In the genomic region with DNA sequence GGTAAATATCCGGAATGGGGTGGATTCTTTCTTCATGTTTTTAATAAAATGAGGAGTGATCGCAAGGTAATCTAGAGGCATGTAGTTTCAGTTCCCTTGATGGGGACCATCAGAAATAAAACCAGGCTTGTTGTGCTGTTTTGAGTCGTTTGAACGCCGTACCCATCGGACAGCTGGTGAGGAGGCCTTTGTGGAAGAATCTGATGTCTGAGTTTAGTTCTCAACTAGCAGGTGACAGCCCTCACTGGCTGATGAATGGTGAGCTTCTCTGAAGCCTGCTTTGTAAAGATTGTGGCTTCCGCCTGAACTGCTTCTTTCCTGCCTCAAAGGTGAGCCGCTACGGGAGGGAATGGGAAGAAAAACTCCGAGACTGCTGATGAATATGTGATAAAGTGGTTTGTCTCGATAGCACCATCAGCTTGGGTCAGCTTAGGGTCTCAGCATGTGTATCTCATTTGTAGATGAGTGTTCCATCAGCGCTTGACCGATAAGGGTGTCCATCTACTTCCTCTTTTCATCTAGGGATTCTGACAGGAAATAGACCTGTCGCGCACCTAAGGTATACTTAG, we compare ENCODE assay signal across 8 cellular contexts. TPM values are rescaled to one million over a fixed set of nuclear protein-coding genes. Genes with fewer than 3 reads are reported as not detected.
A peak's percentile ranks its signal among the peaks of the same experiment; 100 is the strongest.
DNase-seq lines count a peak whose midpoint lies in the region; ATAC-seq and TF ChIP-seq lines count a peak whose summit lies in the region.

No MANE protein-coding gene starts in this region.

- DNase-seq in NCI-H1417 (lab: John Stamatoyannopoulos, UW), result peak in 2 of 3 experiments; percentile 19 to 53
- DNase-seq in NCI-H1417 treated with DMSO at 0.1 percent for 48 hours (lab: John Stamatoyannopoulos, UW), result no peak
- DNase-seq in RWPE2 (ENCODE audit: low spot score), result no peak
- DNase-seq in brain microvascular endothelial cell, result no peak
- DNase-seq in medulla oblongata (ENCODE audit: extremely low spot score), result peak; percentile 35

- H3K9me3 ChIP-seq in RWPE2 (ENCODE audit: severe bottlenecking) (no peaks in the 10 kb centered on the region), thymus (ENCODE audit: control insufficient read depth) (peaks cover 1% of the 10 kb centered on the region)

- TF ChIP-seq CTCF in RWPE2 (IDR thresholded peaks at IDR 0.05; ENCODE audit: poor library complexity, severe bottlenecking) (no peak), brain microvascular endothelial cell (IDR thresholded peaks at IDR 0.05; ENCODE audit: low read depth, low read length, missing control alignments) (no peak)

- peak overlapping the region; percentile 96 for H3K4me3 ChIP-seq in RWPE2 (ENCODE audit: severe bottlenecking)
- H3K4me3 ChIP-seq in brain microvascular endothelial cell (ENCODE audit: low read depth, low read length), result peak overlapping the region; percentile 90
- H3K4me3 ChIP-seq in thymus (ENCODE audit: low read length), result peak overlapping the region; percentile 96

- H3K27me3 ChIP-seq in RWPE2 (ENCODE audit: insufficient read depth, poor library complexity, severe bottlenecking) (no peaks in the 10 kb centered on the region), brain microvascular endothelial cell (replicated peaks) (no peaks in the 10 kb centered on the region), thymus (ENCODE audit: control insufficient read depth, insufficient read depth) (no peaks in the 10 kb centered on the region)

- in situ Hi-C loops in brain microvascular endothelial cell (cut with HindIII; ENCODE audit: low pct_ligation_motif_present, low sequenced_read_pairs), result no loop called here

- H3K4me1 ChIP-seq in RWPE2 (ENCODE audit: insufficient read depth, poor library complexity, severe bottlenecking) (no peaks in the 10 kb centered on the region), thymus (ENCODE audit: control insufficient read depth, insufficient read depth, low read length) (peaks cover 6% of the 10 kb centered on the region)

- peak overlapping the region; percentile 76 for H3K27ac ChIP-seq in RWPE2 (ENCODE audit: poor library complexity, severe bottlenecking)
- H3K27ac ChIP-seq in brain microvascular endothelial cell, result peak overlapping the region; percentile 80
- H3K27ac ChIP-seq in thymus (ENCODE audit: low read depth), result peak overlapping the region; percentile 94

- ATAC-seq in HG02798 (IDR thresholded peaks at IDR 0.05; ENCODE audit: poor library complexity, unreplicated experiment) (peak; percentile 19), RWPE2 (ENCODE audit: low read depth) (peak; percentile 37), GM19328 (IDR thresholded peaks at IDR 0.05; ENCODE audit: unreplicated experiment) (no peak)

- 3% methylated on average over 15 of the region's 15 CpGs for WGBS in thymus

- H3K36me3 ChIP-seq in RWPE2 (ENCODE audit: low read depth) (peaks cover 35% of the 10 kb centered on the region; the same call in 1 of the 2 replicates), brain microvascular endothelial cell (replicated peaks) (no peaks in the 10 kb centered on the region), thymus (ENCODE audit: control insufficient read depth, insufficient read depth) (peaks cover 17% of the 10 kb centered on the region)

RNA-seq across cellular contexts. Expression of gene TMEM248, which starts 1.0 kb away (rescaled TPM):
- 36.2 TPM for polyA plus RNA-seq in thymus

Comparison
In these comparisons a context has a peak if more than half of its experiments do, and no peak if none do; other contexts are left out.
1. DNase-seq: peak in NCI-H1417 (2 of 3) and medulla oblongata (single experiment); none in NCI-H1417 treated with DMSO at 0.1 percent for 48 hours (single experiment), RWPE2 (single experiment) and brain microvascular endothelial cell (single experiment).
2. Peak in every context shown above with its lines, with median percentiles within 50 percentile points of each other: H3K27ac ChIP-seq and H3K4me3 ChIP-seq.